Comparison of ENCODE assay signal across 16 cellular contexts in the genomic region with DNA sequence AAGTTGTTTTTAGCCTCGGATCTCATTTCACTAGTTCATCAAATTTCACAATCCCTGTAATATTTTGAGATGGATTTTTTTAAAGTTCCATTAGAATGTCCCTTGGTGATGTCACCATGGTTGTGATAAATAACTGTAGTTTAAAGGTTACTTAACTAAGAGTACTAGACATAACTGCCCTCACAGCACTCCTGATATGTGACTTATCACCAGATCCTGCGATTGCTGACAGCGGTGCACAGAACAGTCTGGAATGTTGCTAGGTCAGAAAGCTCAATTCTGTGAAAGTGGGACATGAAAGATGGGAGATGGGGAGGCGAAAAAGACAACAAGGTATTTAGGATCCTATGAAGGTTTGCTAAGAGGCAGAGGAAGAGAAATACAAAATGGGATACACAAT. TPM values are rescaled to one million over a fixed set of nuclear protein-coding genes. Genes with fewer than 3 reads are reported as not detected.
"Had no signal": no experiment of that assay in that cellular context is flagged by ENCODE, and none has a peak within 500 bp of the region (broad histone marks: within the 10 kb centered on the region; RNA-seq: fewer than 3 reads in every experiment).

No MANE protein-coding gene starts in this region.

- H3K9me3 ChIP-seq: lower lobe of right lung, neutrophil had no signal

- H3K36me3 Mint-ChIP-seq: activated naive CD4-positive, alpha-beta T cell treated with anti-CD3 and anti-CD28 coated beads, Interleukin-2, amount 10 ng/mL, durations not matched to agents 7 days and 5 days had no signal

- H3K27ac Mint-ChIP-seq: activated CD4-positive, alpha-beta T cell treated with anti-CD3 and anti-CD28 coated beads, Interleukin-2, amount 10 ng/mL, durations not matched to agents 7 days and 5 days; activated naive CD4-positive, alpha-beta T cell treated with anti-CD3 and anti-CD28 coated beads, Interleukin-2, amount 10 ng/mL, durations not matched to agents 7 days and 5 days; activated T-helper 2 cell treated with anti-CD3 and anti-CD28 coated beads, Interferon-gamma antibody, Interleukin-2, Interleukin-4, amounts not matched to agents 10 μg/mL and 5 μg/mL and 100 μg/mL, durations not matched to agents 14 hours and 24 hours and 36 hours; dendritic cell treated with granulocyte-macrophage colony-stimulating factor and Interleukin-4, amounts not matched to agents 40 ng/mL and 50 ng/mL, for 4 days; mesothelial cell of epicardium; T-helper 17 cell had no signal

- ATAC-seq: esophagus mucosa; lower lobe of right lung; stimulated activated naive CD8-positive, alpha-beta T cell treated with anti-CD3 and anti-CD28 coated beads, Interleukin-15, Interleukin-2, amounts not matched to agents 100 U/mL and 50 U/mL, for 24 hours; T-helper 17 cell had no signal

- H3K4me1 Mint-ChIP-seq: activated CD4-positive, alpha-beta T cell treated with anti-CD3 and anti-CD28 coated beads, Interleukin-2, amount 10 ng/mL, durations not matched to agents 7 days and 5 days; activated naive CD4-positive, alpha-beta T cell treated with anti-CD3 and anti-CD28 coated beads, Interleukin-2, amount 10 ng/mL, durations not matched to agents 7 days and 5 days; central memory CD8-positive, alpha-beta T cell; T-helper 17 cell had no signal

- H3K9me3 Mint-ChIP-seq: activated CD4-positive, alpha-beta T cell treated with anti-CD3 and anti-CD28 coated beads, Interleukin-2, amount 10 ng/mL, durations not matched to agents 7 days and 5 days; activated naive CD4-positive, alpha-beta T cell treated with anti-CD3 and anti-CD28 coated beads, Interleukin-2, amount 10 ng/mL, durations not matched to agents 7 days and 5 days; activated T-helper 2 cell treated with anti-CD3 and anti-CD28 coated beads, Interferon-gamma antibody, Interleukin-2, Interleukin-4, amounts not matched to agents 10 μg/mL and 5 μg/mL and 100 μg/mL, durations not matched to agents 14 hours and 24 hours and 36 hours had no signal

- DNase-seq: activated CD4-positive, alpha-beta T cell treated with anti-CD3 and anti-CD28 coated beads, Interleukin-2, amount 10 ng/mL, durations not matched to agents 7 days and 5 days; activated CD4-positive, CD25-positive, alpha-beta regulatory T cell; activated naive CD4-positive, alpha-beta T cell treated with anti-CD3 and anti-CD28 coated beads, Interleukin-2, amount 10 ng/mL, durations not matched to agents 7 days and 5 days; foreskin fibroblast; heart right ventricle; lower lobe of right lung; SHP77 treated with DMSO at 0.1 percent for 48 hours; stimulated activated CD4-positive, alpha-beta T cell treated with anti-CD3 and anti-CD28 coated beads, Interleukin-2, amount 100 ng/mL, for 48 hours; stimulated activated naive CD8-positive, alpha-beta T cell treated with anti-CD3 and anti-CD28 coated beads, Interleukin-15, Interleukin-2, amounts not matched to agents 100 U/mL and 50 U/mL, for 24 hours; T-helper 17 cell had no signal

- H3K27me3 ChIP-seq: heart right ventricle, neutrophil had no signal

- H3K4me3 ChIP-seq: heart right ventricle, lower lobe of right lung had no signal

- H3K27me3 Mint-ChIP-seq: activated CD4-positive, alpha-beta T cell treated with anti-CD3 and anti-CD28 coated beads, Interleukin-2, amount 10 ng/mL, durations not matched to agents 7 days and 5 days; activated naive CD4-positive, alpha-beta T cell treated with anti-CD3 and anti-CD28 coated beads, Interleukin-2, amount 10 ng/mL, durations not matched to agents 7 days and 5 days; central memory CD8-positive, alpha-beta T cell; dendritic cell treated with granulocyte-macrophage colony-stimulating factor and Interleukin-4, amounts not matched to agents 40 ng/mL and 50 ng/mL, for 4 days; T-helper 17 cell had no signal

- H3K27ac ChIP-seq: lower lobe of right lung, neutrophil had no signal

- H3K4me3 Mint-ChIP-seq: activated CD4-positive, alpha-beta T cell treated with anti-CD3 and anti-CD28 coated beads, Interleukin-2, amount 10 ng/mL, durations not matched to agents 7 days and 5 days; activated naive CD4-positive, alpha-beta T cell treated with anti-CD3 and anti-CD28 coated beads, Interleukin-2, amount 10 ng/mL, durations not matched to agents 7 days and 5 days; central memory CD8-positive, alpha-beta T cell; dendritic cell treated with granulocyte-macrophage colony-stimulating factor and Interleukin-4, amounts not matched to agents 40 ng/mL and 50 ng/mL, for 4 days; mesothelial cell of epicardium; T-helper 17 cell had no signal

- H3K36me3 ChIP-seq: lower lobe of right lung, neutrophil had no signal

RNA-seq across cellular contexts. Expression of a gene that starts 40.2 kb away (rescaled TPM):
- total RNA-seq: activated CD4-positive, alpha-beta T cell treated with anti-CD3 and anti-CD28 coated beads, Interleukin-2, amount 10 ng/mL, durations not matched to agents 7 days and 5 days; activated T-helper 2 cell treated with anti-CD3 and anti-CD28 coated beads, Interferon-gamma antibody, Interleukin-2, Interleukin-4, amounts not matched to agents 10 μg/mL and 5 μg/mL and 100 μg/mL, durations not matched to agents 14 hours and 24 hours and 36 hours; T-helper 17 cell had no signal
